ENCODE assay signal across 8 cellular contexts in the genomic region with DNA sequence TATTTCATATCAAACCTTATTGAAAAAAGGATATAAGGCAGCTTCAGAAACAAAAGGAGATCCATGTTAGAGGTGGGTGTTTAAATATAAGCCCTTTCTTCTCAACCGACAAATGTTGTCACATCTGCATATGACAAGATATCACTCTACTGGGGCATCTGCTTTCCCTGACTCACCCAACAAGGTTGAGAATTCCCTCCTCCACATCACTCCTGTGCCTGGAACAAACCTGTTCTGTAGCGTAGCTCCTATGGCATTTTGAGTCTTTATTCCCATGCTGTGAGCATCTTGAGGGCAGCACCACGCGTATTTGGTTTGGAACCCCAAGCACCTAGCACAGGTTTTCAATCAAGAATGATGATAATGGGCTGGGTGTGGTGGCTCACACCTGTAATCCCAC.
"Had no signal": no experiment of that assay in that cellular context is flagged by ENCODE, and none has a peak within 500 bp of the region (broad histone marks: within the 10 kb centered on the region; RNA-seq: fewer than 3 reads in every experiment).

No MANE protein-coding gene starts in this region.

- H3K4me3 Mint-ChIP-seq: GM23338, H9, HFFc6 had no signal

- DNase-seq: GM23248, GOT3, H7, H9, HCEC 1CT, HFFc6 had no signal

- H3K9me3 Mint-ChIP-seq: GM23338, H9, HFFc6 had no signal

- H3K27ac Mint-ChIP-seq: GM23338, H9, HFFc6 had no signal

- ATAC-seq: GM23338, HCT116 had no signal
